In the genomic region with DNA sequence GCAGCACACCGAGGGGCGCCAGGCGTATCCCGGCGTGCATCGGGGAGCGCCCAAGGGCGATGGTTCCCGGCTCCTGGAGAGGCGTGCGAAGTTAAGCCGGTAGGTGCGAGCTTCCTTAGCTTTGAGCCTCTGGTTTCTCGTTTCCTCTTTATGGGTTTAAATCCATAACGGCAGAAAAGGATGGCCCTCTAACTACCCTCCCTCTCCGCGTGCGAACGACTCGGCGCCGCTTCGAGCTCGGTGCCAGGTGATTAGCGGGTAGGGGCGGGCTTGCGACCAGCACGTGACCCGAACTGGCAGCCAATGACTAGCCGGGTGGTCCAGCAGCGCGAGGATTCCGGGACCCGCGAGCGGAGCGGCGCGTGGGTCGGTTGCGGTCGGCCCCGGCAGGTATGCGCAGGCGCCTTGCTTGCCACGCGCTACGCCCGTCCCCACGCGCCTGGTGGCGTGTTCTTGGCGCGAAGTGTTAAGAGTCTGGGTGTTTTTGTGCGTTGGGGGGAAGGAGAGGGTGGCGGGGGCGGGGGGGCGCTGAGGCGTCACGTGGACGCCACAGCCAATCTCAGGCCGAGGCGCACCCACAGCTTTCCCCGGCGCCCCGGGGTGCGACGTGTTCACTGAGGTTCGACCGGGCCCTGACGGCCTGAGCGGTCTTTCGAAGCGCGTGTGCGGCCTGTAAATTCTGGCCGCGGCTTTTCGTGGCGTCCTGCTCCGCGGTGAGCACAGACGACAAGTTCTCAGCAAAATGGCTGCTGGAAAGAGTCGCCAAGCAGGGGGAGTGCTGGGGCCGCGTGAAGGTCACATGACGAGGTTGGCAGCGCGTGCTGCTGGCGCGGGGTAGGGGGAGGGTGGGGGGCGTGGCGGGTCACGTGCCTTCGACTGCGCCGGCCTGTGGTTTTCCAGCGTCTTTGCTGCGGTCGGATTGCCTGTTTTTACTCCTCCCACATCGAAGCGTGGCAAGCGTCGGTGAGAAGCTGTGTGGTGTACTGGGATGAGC, we compare ENCODE assay signal across 1 cellular context.
TF ChIP-seq lines count a peak whose summit lies in the region.

No MANE protein-coding gene starts in this region.

TF ChIP-seq in HepG2, 621 proteins besides CTCF, POLR2A, EP300 and RAD21 (continued from another document and continues in another):
- TF ChIP-seq, protein P1, sequence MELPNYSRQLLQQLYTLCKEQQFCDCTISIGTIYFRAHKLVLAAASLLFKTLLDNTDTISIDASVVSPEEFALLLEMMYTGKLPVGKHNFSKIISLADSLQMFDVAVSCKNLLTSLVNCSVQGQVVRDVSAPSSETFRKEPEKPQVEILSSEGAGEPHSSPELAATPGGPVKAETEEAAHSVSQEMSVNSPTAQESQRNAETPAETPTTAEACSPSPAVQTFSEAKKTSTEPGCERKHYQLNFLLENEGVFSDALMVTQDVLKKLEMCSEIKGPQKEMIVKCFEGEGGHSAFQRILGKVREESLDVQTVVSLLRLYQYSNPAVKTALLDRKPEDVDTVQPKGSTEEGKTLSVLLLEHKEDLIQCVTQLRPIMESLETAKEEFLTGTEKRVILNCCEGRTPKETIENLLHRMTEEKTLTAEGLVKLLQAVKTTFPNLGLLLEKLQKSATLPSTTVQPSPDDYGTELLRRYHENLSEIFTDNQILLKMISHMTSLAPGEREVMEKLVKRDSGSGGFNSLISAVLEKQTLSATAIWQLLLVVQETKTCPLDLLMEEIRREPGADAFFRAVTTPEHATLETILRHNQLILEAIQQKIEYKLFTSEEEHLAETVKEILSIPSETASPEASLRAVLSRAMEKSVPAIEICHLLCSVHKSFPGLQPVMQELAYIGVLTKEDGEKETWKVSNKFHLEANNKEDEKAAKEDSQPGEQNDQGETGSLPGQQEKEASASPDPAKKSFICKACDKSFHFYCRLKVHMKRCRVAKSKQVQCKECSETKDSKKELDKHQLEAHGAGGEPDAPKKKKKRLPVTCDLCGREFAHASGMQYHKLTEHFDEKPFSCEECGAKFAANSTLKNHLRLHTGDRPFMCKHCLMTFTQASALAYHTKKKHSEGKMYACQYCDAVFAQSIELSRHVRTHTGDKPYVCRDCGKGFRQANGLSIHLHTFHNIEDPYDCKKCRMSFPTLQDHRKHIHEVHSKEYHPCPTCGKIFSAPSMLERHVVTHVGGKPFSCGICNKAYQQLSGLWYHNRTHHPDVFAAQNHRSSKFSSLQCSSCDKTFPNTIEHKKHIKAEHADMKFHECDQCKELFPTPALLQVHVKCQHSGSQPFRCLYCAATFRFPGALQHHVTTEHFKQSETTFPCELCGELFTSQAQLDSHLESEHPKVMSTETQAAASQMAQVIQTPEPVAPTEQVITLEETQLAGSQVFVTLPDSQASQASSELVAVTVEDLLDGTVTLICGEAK (IDR thresholded peaks at IDR 0.05), result no peak
- TF ChIP-seq, protein P1 (CRISPR knock-in tag; IDR thresholded peaks at IDR 0.05), result peak; percentile 94
- TF ChIP-seq PRDM10 (CRISPR knock-in tag; IDR thresholded peaks at IDR 0.05; ENCODE audit: low read depth), result 0 out of 2 replicates have a peak, but pooled peaks have one; percentile 12
- TF ChIP-seq PAWR (CRISPR knock-in tag; IDR thresholded peaks at IDR 0.05; ENCODE audit: borderline replicate concordance), result peak; percentile 88; the same call in 1 of the 2 replicates
- TF ChIP-seq ATRX (CRISPR knock-in tag; IDR thresholded peaks at IDR 0.05; ENCODE audit: borderline replicate concordance), result 0 out of 2 replicates have a peak, but pooled peaks have one; percentile 22
- TF ChIP-seq ZNF678 (CRISPR knock-in tag; IDR thresholded peaks at IDR 0.05), result peak; percentile 99
- TF ChIP-seq XBP1 (CRISPR knock-in tag; IDR thresholded peaks at IDR 0.05), result peak; percentile 84
- TF ChIP-seq SOX6 (IDR thresholded peaks at IDR 0.05), result no peak
- peak; percentile 52 for TF ChIP-seq SOX6 (CRISPR knock-in tag; IDR thresholded peaks at IDR 0.05)
- peak; percentile 100 for TF ChIP-seq REL (CRISPR knock-in tag; conservative IDR thresholded peaks at IDR 0.05)
- TF ChIP-seq FIP1L1 (IDR thresholded peaks at IDR 0.05; ENCODE audit: borderline replicate concordance, insufficient read depth, low read depth, low read length), result no peak
- peak; percentile 95; the same call in 1 of the 2 replicates for TF ChIP-seq ZNF577 (CRISPR knock-in tag; IDR thresholded peaks at IDR 0.05; ENCODE audit: borderline replicate concordance, low read depth)
- TF ChIP-seq, protein P2, sequence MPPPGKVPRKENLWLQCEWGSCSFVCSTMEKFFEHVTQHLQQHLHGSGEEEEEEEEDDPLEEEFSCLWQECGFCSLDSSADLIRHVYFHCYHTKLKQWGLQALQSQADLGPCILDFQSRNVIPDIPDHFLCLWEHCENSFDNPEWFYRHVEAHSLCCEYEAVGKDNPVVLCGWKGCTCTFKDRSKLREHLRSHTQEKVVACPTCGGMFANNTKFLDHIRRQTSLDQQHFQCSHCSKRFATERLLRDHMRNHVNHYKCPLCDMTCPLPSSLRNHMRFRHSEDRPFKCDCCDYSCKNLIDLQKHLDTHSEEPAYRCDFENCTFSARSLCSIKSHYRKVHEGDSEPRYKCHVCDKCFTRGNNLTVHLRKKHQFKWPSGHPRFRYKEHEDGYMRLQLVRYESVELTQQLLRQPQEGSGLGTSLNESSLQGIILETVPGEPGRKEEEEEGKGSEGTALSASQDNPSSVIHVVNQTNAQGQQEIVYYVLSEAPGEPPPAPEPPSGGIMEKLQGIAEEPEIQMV (CRISPR knock-in tag; IDR thresholded peaks at IDR 0.05; ENCODE audit: low read depth), result no peak; the same call in 1 of the 2 replicates
- no peak for TF ChIP-seq HNF4A (CRISPR knock-in tag; IDR thresholded peaks at IDR 0.05)
- peak; percentile 94 for TF ChIP-seq ZNF143 (CRISPR knock-in tag; IDR thresholded peaks at IDR 0.05)
- TF ChIP-seq ZNF350 (CRISPR knock-in tag; IDR thresholded peaks at IDR 0.05; ENCODE audit: borderline replicate concordance, low read depth), result peak; percentile 75
- TF ChIP-seq ZNF691 (CRISPR knock-in tag; IDR thresholded peaks at IDR 0.05; ENCODE audit: borderline replicate concordance, low read depth), result peak; percentile 93
- no peak for TF ChIP-seq TRIM22 (IDR thresholded peaks at IDR 0.05)
- TF ChIP-seq ZNF629 (CRISPR knock-in tag; conservative IDR thresholded peaks at IDR 0.05), result peak; percentile 63
- TF ChIP-seq RFX5 (IDR thresholded peaks at IDR 0.05; ENCODE audit: low read depth, low read length), result no peak
- 0 out of 2 replicates have a peak, but pooled peaks have one; percentile 54 for TF ChIP-seq MZF1 (CRISPR knock-in tag; IDR thresholded peaks at IDR 0.05; ENCODE audit: borderline replicate concordance)
- TF ChIP-seq PITX1 (CRISPR knock-in tag; IDR thresholded peaks at IDR 0.05), result peak; percentile 79
- peak; percentile 31; the same call in 1 of the 2 replicates for TF ChIP-seq IRF2 (CRISPR knock-in tag; IDR thresholded peaks at IDR 0.05)
- peak; percentile 67 for TF ChIP-seq U2AF1 (optimal IDR thresholded peaks at IDR 0.05; ENCODE audit: low read depth, low read length)
- peak; percentile 98 for TF ChIP-seq KLF15 (CRISPR knock-in tag; IDR thresholded peaks at IDR 0.05; ENCODE audit: borderline replicate concordance)
- peak; percentile 100 for TF ChIP-seq ZNF547 (CRISPR knock-in tag; IDR thresholded peaks at IDR 0.05)
- TF ChIP-seq, protein P3, sequence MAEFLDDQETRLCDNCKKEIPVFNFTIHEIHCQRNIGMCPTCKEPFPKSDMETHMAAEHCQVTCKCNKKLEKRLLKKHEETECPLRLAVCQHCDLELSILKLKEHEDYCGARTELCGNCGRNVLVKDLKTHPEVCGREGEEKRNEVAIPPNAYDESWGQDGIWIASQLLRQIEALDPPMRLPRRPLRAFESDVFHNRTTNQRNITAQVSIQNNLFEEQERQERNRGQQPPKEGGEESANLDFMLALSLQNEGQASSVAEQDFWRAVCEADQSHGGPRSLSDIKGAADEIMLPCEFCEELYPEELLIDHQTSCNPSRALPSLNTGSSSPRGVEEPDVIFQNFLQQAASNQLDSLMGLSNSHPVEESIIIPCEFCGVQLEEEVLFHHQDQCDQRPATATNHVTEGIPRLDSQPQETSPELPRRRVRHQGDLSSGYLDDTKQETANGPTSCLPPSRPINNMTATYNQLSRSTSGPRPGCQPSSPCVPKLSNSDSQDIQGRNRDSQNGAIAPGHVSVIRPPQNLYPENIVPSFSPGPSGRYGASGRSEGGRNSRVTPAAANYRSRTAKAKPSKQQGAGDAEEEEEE (CRISPR knock-in tag; IDR thresholded peaks at IDR 0.05; ENCODE audit: borderline replicate concordance), result no peak
- TF ChIP-seq, protein P4, sequence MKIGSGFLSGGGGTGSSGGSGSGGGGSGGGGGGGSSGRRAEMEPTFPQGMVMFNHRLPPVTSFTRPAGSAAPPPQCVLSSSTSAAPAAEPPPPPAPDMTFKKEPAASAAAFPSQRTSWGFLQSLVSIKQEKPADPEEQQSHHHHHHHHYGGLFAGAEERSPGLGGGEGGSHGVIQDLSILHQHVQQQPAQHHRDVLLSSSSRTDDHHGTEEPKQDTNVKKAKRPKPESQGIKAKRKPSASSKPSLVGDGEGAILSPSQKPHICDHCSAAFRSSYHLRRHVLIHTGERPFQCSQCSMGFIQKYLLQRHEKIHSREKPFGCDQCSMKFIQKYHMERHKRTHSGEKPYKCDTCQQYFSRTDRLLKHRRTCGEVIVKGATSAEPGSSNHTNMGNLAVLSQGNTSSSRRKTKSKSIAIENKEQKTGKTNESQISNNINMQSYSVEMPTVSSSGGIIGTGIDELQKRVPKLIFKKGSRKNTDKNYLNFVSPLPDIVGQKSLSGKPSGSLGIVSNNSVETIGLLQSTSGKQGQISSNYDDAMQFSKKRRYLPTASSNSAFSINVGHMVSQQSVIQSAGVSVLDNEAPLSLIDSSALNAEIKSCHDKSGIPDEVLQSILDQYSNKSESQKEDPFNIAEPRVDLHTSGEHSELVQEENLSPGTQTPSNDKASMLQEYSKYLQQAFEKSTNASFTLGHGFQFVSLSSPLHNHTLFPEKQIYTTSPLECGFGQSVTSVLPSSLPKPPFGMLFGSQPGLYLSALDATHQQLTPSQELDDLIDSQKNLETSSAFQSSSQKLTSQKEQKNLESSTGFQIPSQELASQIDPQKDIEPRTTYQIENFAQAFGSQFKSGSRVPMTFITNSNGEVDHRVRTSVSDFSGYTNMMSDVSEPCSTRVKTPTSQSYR (CRISPR knock-in tag; IDR thresholded peaks at IDR 0.05; ENCODE audit: borderline replicate concordance), result peak; percentile 80
- peak; percentile 87; the same call in 1 of the 2 replicates for TF ChIP-seq FLYWCH1 (CRISPR knock-in tag; IDR thresholded peaks at IDR 0.05)
- TF ChIP-seq ZNF619 (CRISPR knock-in tag; IDR thresholded peaks at IDR 0.05), result no peak; the same call in 1 of the 2 replicates
